ENCODE assay signal across 2 cellular contexts in the genomic region with DNA sequence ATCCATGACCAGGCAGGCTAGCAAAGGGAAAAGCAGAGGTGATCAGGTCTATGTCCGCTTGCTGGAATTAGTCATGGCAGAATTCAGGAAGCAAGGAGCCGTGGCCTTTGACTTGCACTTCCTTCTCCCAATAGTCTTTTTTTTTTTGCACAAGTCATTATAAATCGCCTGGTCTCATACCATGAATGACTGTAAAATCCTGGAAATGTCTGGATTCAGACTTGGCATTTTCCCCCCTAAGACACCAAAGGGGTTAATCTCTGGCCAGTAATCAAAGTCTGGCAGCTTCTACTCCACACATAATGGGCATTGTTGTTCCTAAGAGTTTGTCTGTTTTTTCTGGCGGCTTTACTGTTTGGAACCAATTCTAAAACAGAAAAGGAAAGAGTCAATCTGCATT.
TF ChIP-seq lines count a peak whose summit lies in the region.

No MANE protein-coding gene starts in this region.

TF ChIP-seq in liver, 16 proteins besides CTCF, POLR2A, EP300 and RAD21:
- TF ChIP-seq TAF1 (conservative IDR thresholded peaks at IDR 0.05), result no peak
- TF ChIP-seq NR2F2 (IDR thresholded peaks at IDR 0.05), result peak; percentile 88

TF ChIP-seq in HepG2, 621 proteins besides CTCF, POLR2A, EP300 and RAD21:
- TF ChIP-seq ZNF768 (CRISPR knock-in tag; IDR thresholded peaks at IDR 0.05), result no peak
- TF ChIP-seq, protein P1, sequence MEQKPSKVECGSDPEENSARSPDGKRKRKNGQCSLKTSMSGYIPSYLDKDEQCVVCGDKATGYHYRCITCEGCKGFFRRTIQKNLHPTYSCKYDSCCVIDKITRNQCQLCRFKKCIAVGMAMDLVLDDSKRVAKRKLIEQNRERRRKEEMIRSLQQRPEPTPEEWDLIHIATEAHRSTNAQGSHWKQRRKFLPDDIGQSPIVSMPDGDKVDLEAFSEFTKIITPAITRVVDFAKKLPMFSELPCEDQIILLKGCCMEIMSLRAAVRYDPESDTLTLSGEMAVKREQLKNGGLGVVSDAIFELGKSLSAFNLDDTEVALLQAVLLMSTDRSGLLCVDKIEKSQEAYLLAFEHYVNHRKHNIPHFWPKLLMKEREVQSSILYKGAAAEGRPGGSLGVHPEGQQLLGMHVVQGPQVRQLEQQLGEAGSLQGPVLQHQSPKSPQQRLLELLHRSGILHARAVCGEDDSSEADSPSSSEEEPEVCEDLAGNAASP (CRISPR knock-in tag; IDR thresholded peaks at IDR 0.05; ENCODE audit: borderline replicate concordance), result no peak
- no peak for TF ChIP-seq EEA1 (CRISPR knock-in tag; IDR thresholded peaks at IDR 0.05; ENCODE audit: borderline replicate concordance)
- TF ChIP-seq, protein P2, sequence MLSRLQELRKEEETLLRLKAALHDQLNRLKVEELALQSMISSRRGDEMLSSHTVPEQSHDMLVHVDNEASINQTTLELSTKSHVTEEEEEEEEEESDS (CRISPR knock-in tag; IDR thresholded peaks at IDR 0.05; ENCODE audit: borderline replicate concordance), result no peak
- no peak for TF ChIP-seq MYNN (CRISPR knock-in tag; IDR thresholded peaks at IDR 0.05; ENCODE audit: low read depth)
- TF ChIP-seq HDAC2 (CRISPR knock-in tag; IDR thresholded peaks at IDR 0.05), result no peak
- TF ChIP-seq HOXA7 (CRISPR knock-in tag; IDR thresholded peaks at IDR 0.05), result no peak
- TF ChIP-seq, protein P3, sequence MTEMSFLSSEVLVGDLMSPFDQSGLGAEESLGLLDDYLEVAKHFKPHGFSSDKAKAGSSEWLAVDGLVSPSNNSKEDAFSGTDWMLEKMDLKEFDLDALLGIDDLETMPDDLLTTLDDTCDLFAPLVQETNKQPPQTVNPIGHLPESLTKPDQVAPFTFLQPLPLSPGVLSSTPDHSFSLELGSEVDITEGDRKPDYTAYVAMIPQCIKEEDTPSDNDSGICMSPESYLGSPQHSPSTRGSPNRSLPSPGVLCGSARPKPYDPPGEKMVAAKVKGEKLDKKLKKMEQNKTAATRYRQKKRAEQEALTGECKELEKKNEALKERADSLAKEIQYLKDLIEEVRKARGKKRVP (CRISPR knock-in tag; IDR thresholded peaks at IDR 0.05), result no peak
- no peak for TF ChIP-seq NR2F1 (CRISPR knock-in tag; IDR thresholded peaks at IDR 0.05)
- TF ChIP-seq, protein P4, sequence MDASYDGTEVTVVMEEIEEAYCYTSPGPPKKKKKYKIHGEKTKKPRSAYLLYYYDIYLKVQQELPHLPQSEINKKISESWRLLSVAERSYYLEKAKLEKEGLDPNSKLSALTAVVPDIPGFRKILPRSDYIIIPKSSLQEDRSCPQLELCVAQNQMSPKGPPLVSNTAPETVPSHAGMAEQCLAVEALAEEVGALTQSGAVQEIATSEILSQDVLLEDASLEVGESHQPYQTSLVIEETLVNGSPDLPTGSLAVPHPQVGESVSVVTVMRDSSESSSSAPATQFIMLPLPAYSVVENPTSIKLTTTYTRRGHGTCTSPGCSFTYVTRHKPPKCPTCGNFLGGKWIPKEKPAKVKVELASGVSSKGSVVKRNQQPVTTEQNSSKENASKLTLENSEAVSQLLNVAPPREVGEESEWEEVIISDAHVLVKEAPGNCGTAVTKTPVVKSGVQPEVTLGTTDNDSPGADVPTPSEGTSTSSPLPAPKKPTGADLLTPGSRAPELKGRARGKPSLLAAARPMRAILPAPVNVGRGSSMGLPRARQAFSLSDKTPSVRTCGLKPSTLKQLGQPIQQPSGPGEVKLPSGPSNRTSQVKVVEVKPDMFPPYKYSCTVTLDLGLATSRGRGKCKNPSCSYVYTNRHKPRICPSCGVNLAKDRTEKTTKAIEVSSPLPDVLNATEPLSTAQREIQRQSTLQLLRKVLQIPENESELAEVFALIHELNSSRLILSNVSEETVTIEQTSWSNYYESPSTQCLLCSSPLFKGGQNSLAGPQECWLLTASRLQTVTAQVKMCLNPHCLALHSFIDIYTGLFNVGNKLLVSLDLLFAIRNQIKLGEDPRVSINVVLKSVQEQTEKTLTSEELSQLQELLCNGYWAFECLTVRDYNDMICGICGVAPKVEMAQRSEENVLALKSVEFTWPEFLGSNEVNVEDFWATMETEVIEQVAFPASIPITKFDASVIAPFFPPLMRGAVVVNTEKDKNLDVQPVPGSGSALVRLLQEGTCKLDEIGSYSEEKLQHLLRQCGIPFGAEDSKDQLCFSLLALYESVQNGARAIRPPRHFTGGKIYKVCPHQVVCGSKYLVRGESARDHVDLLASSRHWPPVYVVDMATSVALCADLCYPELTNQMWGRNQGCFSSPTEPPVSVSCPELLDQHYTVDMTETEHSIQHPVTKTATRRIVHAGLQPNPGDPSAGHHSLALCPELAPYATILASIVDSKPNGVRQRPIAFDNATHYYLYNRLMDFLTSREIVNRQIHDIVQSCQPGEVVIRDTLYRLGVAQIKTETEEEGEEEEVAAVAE (CRISPR knock-in tag; IDR thresholded peaks at IDR 0.05; ENCODE audit: borderline replicate concordance), result no peak
- TF ChIP-seq SP1 (IDR thresholded peaks at IDR 0.05), result no peak
- no peak for TF ChIP-seq SP1 (CRISPR knock-in tag; IDR thresholded peaks at IDR 0.05)
- TF ChIP-seq, protein P5, sequence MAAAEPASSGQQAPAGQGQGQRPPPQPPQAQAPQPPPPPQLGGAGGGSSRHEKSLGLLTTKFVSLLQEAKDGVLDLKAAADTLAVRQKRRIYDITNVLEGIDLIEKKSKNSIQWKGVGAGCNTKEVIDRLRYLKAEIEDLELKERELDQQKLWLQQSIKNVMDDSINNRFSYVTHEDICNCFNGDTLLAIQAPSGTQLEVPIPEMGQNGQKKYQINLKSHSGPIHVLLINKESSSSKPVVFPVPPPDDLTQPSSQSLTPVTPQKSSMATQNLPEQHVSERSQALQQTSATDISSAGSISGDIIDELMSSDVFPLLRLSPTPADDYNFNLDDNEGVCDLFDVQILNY (CRISPR knock-in tag; conservative IDR thresholded peaks at IDR 0.05), result no peak
- no peak for TF ChIP-seq ZNF672 (CRISPR knock-in tag; IDR thresholded peaks at IDR 0.05)
